24 cellular contexts compared by ENCODE assay signal in genomic region chr13:110479215-110479545, GRCh38.
A peak's percentile ranks its signal among the peaks of the same experiment; 100 is the strongest.
DNase-seq lines count a peak whose midpoint lies in the region; ATAC-seq, FAIRE-seq and TF ChIP-seq lines count a peak whose summit lies in the region.
"Had no signal": no experiment of that assay in that cellular context is flagged by ENCODE, and none has a peak within 500 bp of the region (broad histone marks: within the 10 kb centered on the region; RNA-seq: fewer than 3 reads in every experiment).

No MANE protein-coding gene starts in this region.

- H3K9ac ChIP-seq in BLaER1 (no peak overlapping the region), K562 (ENCODE audit: insufficient read depth in 1 of 2, low read depth in 2 of 2, low read length in 2 of 2) (peak overlapping the region in 1 of 2 experiments; percentile 64; a peak in 2 of 4 replicates)

- peak overlapping the region; percentile 44; the same call in 1 of the 2 replicates for H3K27ac ChIP-seq in BLaER1
- no peak overlapping the region for H3K27ac ChIP-seq in K562 (ENCODE audit: extremely low read depth, low read depth, low read length)
- H3K27ac ChIP-seq in gastroesophageal sphincter = peak overlapping the region; percentile 47 to 74 (median 60)
- peak overlapping the region; percentile 46 to 58 (median 56) for H3K27ac ChIP-seq in sigmoid colon
- H3K27ac ChIP-seq in prostate gland = no peak overlapping the region
- H3K27ac ChIP-seq: HL-60 had no signal

- TF ChIP-seq CTCF in K562 (IDR thresholded peaks at IDR 0.05 in 2 of 3, conservative IDR thresholded peaks at IDR 0.05 in 1 of 3; ENCODE audit: insufficient read depth in 2 of 3, low read depth in 1 of 3, low read length in 3 of 3) = no peak
- TF ChIP-seq CTCF in gastroesophageal sphincter (IDR thresholded peaks at IDR 0.05) = no peak
- TF ChIP-seq CTCF in sigmoid colon (IDR thresholded peaks at IDR 0.05) = no peak
- no peak for TF ChIP-seq CTCF in prostate gland (IDR thresholded peaks at IDR 0.05)

- H4K20me1 ChIP-seq in BLaER1 (no peaks in the 10 kb centered on the region), K562 (replicated peaks; ENCODE audit: control insufficient read depth, insufficient read depth, low read length) (no peaks in the 10 kb centered on the region)

- no peaks in the 10 kb centered on the region for H3K79me2 ChIP-seq in K562 (ENCODE audit: control insufficient read depth, insufficient read depth, low read length)

- in situ Hi-C loops in K562 (cut with MboI) = no loop called here

- peak overlapping the region; percentile 4; the same call in 1 of the 2 replicates for H3K4me2 ChIP-seq in BLaER1
- no peak overlapping the region for H3K4me2 ChIP-seq in K562 (ENCODE audit: insufficient read depth, low read length)

- H2AFZ ChIP-seq in K562 (ENCODE audit: low read depth, low read length) = 0 out of 2 replicates have a peak overlapping the region, but pooled peaks have one; percentile 40

- 35% methylated on average over 6 of the region's 6 CpGs for WGBS in K562 (ENCODE audit: insufficient coverage, low coverage, missing lambda C conversion rate)
- 76% methylated on average over 5 of the region's 6 CpGs; no CpG with 5 or more reads in 1 of the 2 donors for WGBS in gastroesophageal sphincter (ENCODE audit: low coverage in 1 of 2), 2 donors
- 90 to 94% methylated on average over 6 of the region's 6 CpGs for WGBS in sigmoid colon, 2 donors
- WGBS in prostate gland = 68% methylated on average over 6 of the region's 6 CpGs

- H3K36me3 ChIP-seq in BLaER1 = no peaks in the 10 kb centered on the region
- H3K36me3 ChIP-seq in K562 (ENCODE audit: control insufficient read depth, insufficient read depth, low read length) = no peaks in the 10 kb centered on the region
- peaks cover 0 to 87% of the 10 kb centered on the region in 2 donors for H3K36me3 ChIP-seq in gastroesophageal sphincter
- peaks cover 38 to 90% (median 77%) of the 10 kb centered on the region in 4 donors for H3K36me3 ChIP-seq in sigmoid colon
- no peaks in the 10 kb centered on the region for H3K36me3 ChIP-seq in prostate gland

- ATAC-seq in K562 = no peak; the same call in 2 of the 3 replicates
- no peak for ATAC-seq in gastroesophageal sphincter
- ATAC-seq in HG02623 (IDR thresholded peaks at IDR 0.05; ENCODE audit: unreplicated experiment) = no peak
- ATAC-seq: activated CD8-positive, alpha-beta T cell treated with anti-CD3 and anti-CD28 coated beads, Interleukin-2, amount 10 ng/mL, durations not matched to agents 7 days and 5 days had no signal

- POLR2A ChIA-PET in K562 (lab: Yijun Ruan, JAX) = interaction anchor here (0.6 kb wide), 1 partner anchor 206 kb away, joined by 3 read pairs; no protein-coding TSS in a partner anchor

- DNase-seq in K562 (ENCODE audit: extremely low read depth in 1 of 4, low spot score in 3 of 4) (no peak), sigmoid colon (no peak), prostate gland (ENCODE audit: low spot score) (no peak), putamen (ENCODE audit: low spot score) (no peak), NCI-H187 (lab: John Stamatoyannopoulos, UW) (no peak)
- DNase-seq: 8988T; activated CD4-positive, CD25-positive, alpha-beta regulatory T cell treated with anti-CD3 and anti-CD28 coated beads, Interleukin-2, amount 50 U/mL, for 72 hours; activated CD8-positive, alpha-beta T cell treated with anti-CD3 and anti-CD28 coated beads, Interleukin-2, amount 10 ng/mL, durations not matched to agents 7 days and 5 days; activated effector memory CD4-positive, alpha-beta T cell treated with Interleukin-2 at 50 U/mL for 16 hours; activated naive CD8-positive, alpha-beta T cell treated with anti-CD3 and anti-CD28 coated beads for 36 hours; activated T-cell treated with anti-CD3 and anti-CD28 coated beads for 4 hours; CD8-positive, alpha-beta memory T cell; DMS153; islet precursor cell; NCI-H1048; NCI-H1930; NCI-H526 treated with DMSO at 0.1 percent for 48 hours; stomach; T-helper 1 cell had no signal

- peaks cover 54% of the 10 kb centered on the region for H3K4me1 ChIP-seq in BLaER1
- H3K4me1 ChIP-seq in K562 (replicated peaks in 1 of 2; ENCODE audit: control insufficient read depth in 2 of 2, insufficient read depth in 2 of 2, low read length in 2 of 2) = peaks cover 18 to 35% of the 10 kb centered on the region in 2 experiments; a peak in 4 of 5 replicates
- peaks cover 0 to 35% (median 0%) of the 10 kb centered on the region in 3 donors for H3K4me1 ChIP-seq in gastroesophageal sphincter
- peaks cover 0 to 20% (median 12%) of the 10 kb centered on the region in 4 donors for H3K4me1 ChIP-seq in sigmoid colon
- no peaks in the 10 kb centered on the region for H3K4me1 ChIP-seq in prostate gland (replicated peaks)

- H3K9me3 ChIP-seq in BLaER1 = no peaks in the 10 kb centered on the region
- H3K9me3 ChIP-seq in K562 (replicated peaks; ENCODE audit: control insufficient read depth, insufficient read depth, low read depth, low read length) = no peaks in the 10 kb centered on the region
- no peaks in the 10 kb centered on the region for H3K9me3 ChIP-seq in gastroesophageal sphincter
- no peaks in the 10 kb centered on the region for H3K9me3 ChIP-seq in sigmoid colon
- H3K9me3 ChIP-seq in prostate gland = no peaks in the 10 kb centered on the region
- H3K9me3 ChIP-seq: stomach had no signal

- TF ChIP-seq POLR2A in K562 (conservative IDR thresholded peaks at IDR 0.05) (no peak), gastroesophageal sphincter (IDR thresholded peaks at IDR 0.05) (no peak), sigmoid colon (IDR thresholded peaks at IDR 0.05) (no peak), prostate gland (IDR thresholded peaks at IDR 0.05) (no peak)

- no peak for FAIRE-seq in K562 (lab: Jason Lieb, UNC)
- FAIRE-seq: frontal cortex had no signal

- H3K9me1 ChIP-seq in K562 (ENCODE audit: control insufficient read depth, insufficient read depth, low read length) = peaks cover 3% of the 10 kb centered on the region

- intact Hi-C loops in K562 (cut with micrococcal nuclease) = no loop called here
- intact Hi-C loops in sigmoid colon (cut with DNase I) = no loop called here
- intact Hi-C loops in prostate gland (cut with DNase I) = no loop called here

- TF ChIP-seq RAD21 in K562 (CRISPR knock-in tag; conservative IDR thresholded peaks at IDR 0.05 in 1 of 2, IDR thresholded peaks at IDR 0.05 in 1 of 2) = no peak

- CTCF ChIA-PET in K562 (lab: Yijun Ruan, JAX; ENCODE audit: low intra/inter-chr PET ratio) = no interaction called here

- no TSS peak for BruUV-seq in K562 (replicated peaks; lab: Mats Ljungman, UMichigan)

- H3K27me3 ChIP-seq in BLaER1 = no peaks in the 10 kb centered on the region
- peaks cover 0 to 14% of the 10 kb centered on the region in 2 experiments; a peak in 2 of 5 replicates for H3K27me3 ChIP-seq in K562 (ENCODE audit: control insufficient read depth in 2 of 2, insufficient read depth in 2 of 2, low read length in 2 of 2)
- H3K27me3 ChIP-seq in gastroesophageal sphincter = no peaks in the 10 kb centered on the region
- H3K27me3 ChIP-seq in sigmoid colon = no peaks in the 10 kb centered on the region
- H3K27me3 ChIP-seq in prostate gland (replicated peaks; ENCODE audit: insufficient read depth) = no peaks in the 10 kb centered on the region
- H3K27me3 ChIP-seq: stomach had no signal

- no peak for TF ChIP-seq EP300 in K562 (IDR thresholded peaks at IDR 0.05; ENCODE audit: low read length)
- no peak for TF ChIP-seq EP300 in gastroesophageal sphincter (IDR thresholded peaks at IDR 0.05)
- no peak for TF ChIP-seq EP300 in sigmoid colon (IDR thresholded peaks at IDR 0.05)

- no peak overlapping the region for H3K4me3 ChIP-seq in BLaER1
- H3K4me3 ChIP-seq in K562 = no peak overlapping the region
- H3K4me3 ChIP-seq in gastroesophageal sphincter = no peak overlapping the region
- no peak overlapping the region for H3K4me3 ChIP-seq in sigmoid colon
- H3K4me3 ChIP-seq in prostate gland = no peak overlapping the region
- H3K4me3 ChIP-seq: stomach had no signal

TF ChIP-seq in K562, 482 proteins besides CTCF, POLR2A, EP300 and RAD21 (continues in another document):
- TF ChIP-seq ZBTB17 (CRISPR knock-in tag; IDR thresholded peaks at IDR 0.05) (no peak), HBP1 (CRISPR knock-in tag; IDR thresholded peaks at IDR 0.05) (no peak), DNMT1 (IDR thresholded peaks at IDR 0.05) (no peak), SMAD3 (CRISPR knock-in tag; conservative IDR thresholded peaks at IDR 0.05) (no peak), BCLAF1 (IDR thresholded peaks at IDR 0.05; ENCODE audit: borderline replicate concordance in 1 of 2, control insufficient read depth in 1 of 2, low read depth in 2 of 2, low read length in 1 of 2) (no peak), SIN3A (IDR thresholded peaks at IDR 0.05; ENCODE audit: borderline replicate concordance in 2 of 2, control insufficient read depth in 1 of 2, low read depth in 2 of 2, low read length in 2 of 2) (no peak)

Comparison
In these comparisons a context has a peak if more than half of its experiments do, and no peak if none do; other contexts are left out.
1. H3K27ac ChIP-seq: peak in BLaER1 (single experiment), gastroesophageal sphincter (4 of 4) and sigmoid colon (4 of 4); none in K562 (single experiment) and prostate gland (0 of 2).